In genomic region chr6:106097368-106098231, GRCh38 we compare ENCODE assay signal across 8 cellular contexts. TPM values are rescaled to one million over a fixed set of nuclear protein-coding genes. Genes with fewer than 3 reads are reported as not detected.
A peak's percentile ranks its signal among the peaks of the same experiment; 100 is the strongest.
DNase-seq lines count a peak whose midpoint lies in the region; ATAC-seq and TF ChIP-seq lines count a peak whose summit lies in the region.

No MANE protein-coding gene starts in this region.

- no peaks in the 10 kb centered on the region for H3K9me2 ChIP-seq in SU-DHL-6 (replicated peaks; ENCODE audit: insufficient read depth, low read length)

- CTCF ChIA-PET in mammary epithelial cell (lab: Charles Lee; ENCODE audit: low non-redundant PET): no interaction called here

- intact Hi-C loops in mammary epithelial cell (cut with micrococcal nuclease) (no loop called here), lower leg skin (cut with DNase I; ENCODE audit: low total_unique reads) (no loop called here)

- H3K27me3 ChIP-seq in SU-DHL-6 (ENCODE audit: low read length) (no peaks in the 10 kb centered on the region), mammary epithelial cell (ENCODE audit: insufficient read depth, low read length) (no peaks in the 10 kb centered on the region), thoracic aorta (replicated peaks; ENCODE audit: insufficient read depth) (no peaks in the 10 kb centered on the region)

- H3K4me1 ChIP-seq in mammary epithelial cell (ENCODE audit: insufficient read depth, low read length) (peaks cover 26% of the 10 kb centered on the region), thoracic aorta (ENCODE audit: control insufficient read depth in 1 of 2, low read depth in 2 of 2) (peaks cover 0 to 4% of the 10 kb centered on the region in 2 donors)

- TF ChIP-seq CTCF in AG09319 (IDR thresholded peaks at IDR 0.05; ENCODE audit: low read depth, low read length): no peak
- TF ChIP-seq CTCF in SU-DHL-6 (IDR thresholded peaks at IDR 0.05; ENCODE audit: insufficient read depth, low read length, poor library complexity, severe bottlenecking): no peak
- no peak for TF ChIP-seq CTCF in mammary epithelial cell (conservative IDR thresholded peaks at IDR 0.05 in 1 of 2, IDR thresholded peaks at IDR 0.05 in 1 of 2; ENCODE audit: extremely low read depth in 1 of 2, insufficient read depth in 1 of 2, low read depth in 1 of 2, low read length in 2 of 2)
- no peak for TF ChIP-seq CTCF in lower leg skin (IDR thresholded peaks at IDR 0.05)
- TF ChIP-seq CTCF in thoracic aorta (IDR thresholded peaks at IDR 0.05): no peak

- H3K9ac ChIP-seq in SU-DHL-6 (ENCODE audit: low read length) (peak overlapping the region; percentile 34), mammary epithelial cell (ENCODE audit: insufficient read depth, low read length) (peak overlapping the region; percentile 59)

- in situ Hi-C loops in mammary epithelial cell (cut with MboI; ENCODE audit: low sequenced_read_pairs in 2 of 2): loop anchor here in 1 of 2 donors (25.0 kb wide), 2 partner anchors 360 to 660 kb away; no protein-coding TSS in a partner anchor

- BruUV-seq in mammary epithelial cell (replicated peaks; lab: Mats Ljungman, UMichigan): TSS peak; percentile 10

- H3F3A ChIP-seq in SU-DHL-6 (ENCODE audit: insufficient read depth): no peaks in the 10 kb centered on the region

- TF ChIP-seq POLR2A in lower leg skin (IDR thresholded peaks at IDR 0.05): no peak

- H2AFZ ChIP-seq in SU-DHL-6 (ENCODE audit: low read depth, low read length, severe bottlenecking) (peak overlapping the region; percentile 36), mammary epithelial cell (ENCODE audit: low read depth, low read length) (peak overlapping the region; percentile 68)

- WGBS in mammary epithelial cell (ENCODE audit: low coverage, missing lambda C conversion rate): 45% methylated on average over 19 of the region's 19 CpGs
- WGBS in lower leg skin, 2 donors: 2 to 3% methylated on average over 19 of the region's 19 CpGs

- DNase-seq in AG09319 (ENCODE audit: extremely low read depth, low read depth) (peak; percentile 70), mammary epithelial cell (peak; percentile 25), lower leg skin (ENCODE audit: low spot score in 2 of 2) (peak in 1 of 2 donors; percentile 49), thoracic aorta (ENCODE audit: low spot score) (no peak), NCI-H774 (lab: John Stamatoyannopoulos, UW) (no peak)

- H3K4me3 ChIP-seq in SU-DHL-6 (ENCODE audit: insufficient read depth, low read length, poor library complexity, severe bottlenecking) (peak overlapping the region; percentile 48), mammary epithelial cell (replicated peaks in 1 of 3; ENCODE audit: insufficient read depth in 1 of 3, low read depth in 2 of 3, low read length in 3 of 3) (peak overlapping the region; percentile 26 to 45 (median 41)), lower leg skin (ENCODE audit: low read depth, poor library complexity, severe bottlenecking) (peak overlapping the region; percentile 7), thoracic aorta (peak overlapping the region; percentile 63)

- no peaks in the 10 kb centered on the region for H4K20me1 ChIP-seq in SU-DHL-6 (ENCODE audit: low read depth, low read length)
- no peaks in the 10 kb centered on the region for H4K20me1 ChIP-seq in mammary epithelial cell (ENCODE audit: insufficient read depth, low read length)

- H3K36me3 ChIP-seq in SU-DHL-6 (ENCODE audit: low read length) (no peaks in the 10 kb centered on the region), mammary epithelial cell (ENCODE audit: insufficient read depth, low read length) (peaks cover 11% of the 10 kb centered on the region), thoracic aorta (no peaks in the 10 kb centered on the region)

- H3K27ac ChIP-seq in SU-DHL-6 (ENCODE audit: low read depth, low read length): no peak overlapping the region
- H3K27ac ChIP-seq in mammary epithelial cell (ENCODE audit: insufficient read depth, low read depth, low read length): peak overlapping the region; percentile 68
- H3K27ac ChIP-seq in thoracic aorta: peak overlapping the region in 1 of 2 donors; percentile 23

- H3K9me3 ChIP-seq in SU-DHL-6 (ENCODE audit: insufficient read depth, low read length): no peaks in the 10 kb centered on the region
- no peaks in the 10 kb centered on the region for H3K9me3 ChIP-seq in mammary epithelial cell (replicated peaks; ENCODE audit: insufficient read depth, low read length)
- H3K9me3 ChIP-seq in thoracic aorta: no peaks in the 10 kb centered on the region

- peak; percentile 39 for ATAC-seq in GM19025 (IDR thresholded peaks at IDR 0.05; ENCODE audit: low read depth, unreplicated experiment)
- peak; percentile 56 for ATAC-seq in HG03159 (IDR thresholded peaks at IDR 0.05; ENCODE audit: unreplicated experiment)
- no peak for ATAC-seq in thoracic aorta (ENCODE audit: insufficient number of reproducible peaks, low FRiP score, low read depth)

- H3K4me2 ChIP-seq in SU-DHL-6 (ENCODE audit: low read depth, low read length, poor library complexity, severe bottlenecking) (peak overlapping the region; percentile 78), mammary epithelial cell (ENCODE audit: insufficient read depth, low read depth, low read length) (peak overlapping the region; percentile 75)

- H3K79me2 ChIP-seq in SU-DHL-6 (ENCODE audit: insufficient read depth, low read length): no peaks in the 10 kb centered on the region
- peaks cover 10% of the 10 kb centered on the region for H3K79me2 ChIP-seq in mammary epithelial cell (ENCODE audit: insufficient read depth, low read length)

- dilution Hi-C loops in mammary epithelial cell (cut with HindIII; ENCODE audit: low sequenced_read_pairs): no loop called here

RNA-seq across cellular contexts. Expression of gene PRDM1, which starts 11.5 kb away (rescaled TPM):
- 10 to 100 TPM in 1 of 2 donors, 1 to 10 TPM in 1; 5.7 to 17.7 TPM for total RNA-seq in mammary epithelial cell
- 3.2 TPM for polyA plus RNA-seq in mammary epithelial cell
- 20.5 TPM for polyA minus RNA-seq in mammary epithelial cell
- total RNA-seq in lower leg skin: 10 to 100 TPM; 31.3 to 51.9 (median 40.9) TPM
- total RNA-seq in thoracic aorta: 1 to 10 TPM; 4.1 to 7.9 TPM

Comparison
In these comparisons a context has a peak if more than half of its experiments do, and no peak if none do; other contexts are left out.
1. DNase-seq: peak in AG09319 (single experiment) and mammary epithelial cell (single experiment); none in thoracic aorta (single experiment) and NCI-H774 (single experiment).
2. H3K4me3 ChIP-seq: peak in every context shown above with its lines; median percentile 63 in thoracic aorta; 48 in SU-DHL-6; 41 in mammary epithelial cell; 7 in lower leg skin.